16 cellular contexts compared by ENCODE assay signal in genomic region chr1:180805316-180805715, GRCh38.
DNase-seq lines count a peak whose midpoint lies in the region; ATAC-seq, FAIRE-seq and TF ChIP-seq lines count a peak whose summit lies in the region.
"Had no signal": no experiment of that assay in that cellular context is flagged by ENCODE, and none has a peak within 500 bp of the region (broad histone marks: within the 10 kb centered on the region; RNA-seq: fewer than 3 reads in every experiment).

No MANE protein-coding gene starts in this region.

- in situ Hi-C loops in K562 (cut with MboI) = no loop called here

- H3K4me1 ChIP-seq in K562 (replicated peaks in 1 of 2; ENCODE audit: control insufficient read depth in 2 of 2, insufficient read depth in 2 of 2, low read length in 2 of 2) (no peaks in the 10 kb centered on the region), upper lobe of left lung (no peaks in the 10 kb centered on the region)
- H3K4me1 ChIP-seq: transverse colon had no signal

- H4K20me1 ChIP-seq in K562 (replicated peaks; ENCODE audit: control insufficient read depth, insufficient read depth, low read length) = no peaks in the 10 kb centered on the region

- no peak overlapping the region for H3K9ac ChIP-seq in K562 (ENCODE audit: insufficient read depth in 1 of 2, low read depth in 2 of 2, low read length in 2 of 2)

- no peak for TF ChIP-seq EP300 in K562 (IDR thresholded peaks at IDR 0.05; ENCODE audit: low read length)
- TF ChIP-seq EP300 in upper lobe of left lung (IDR thresholded peaks at IDR 0.05) = no peak

- FAIRE-seq in K562 (lab: Jason Lieb, UNC) = peak; percentile 6

- POLR2A ChIA-PET in K562 (lab: Yijun Ruan, JAX) = interaction anchor here (0.9 to 1.3 kb wide), 3 partner anchors 9 to 19 kb away, joined by 3 to 4 read pairs (median 3); no protein-coding TSS in a partner anchor

- TF ChIP-seq CTCF in K562 (IDR thresholded peaks at IDR 0.05 in 2 of 3, conservative IDR thresholded peaks at IDR 0.05 in 1 of 3; ENCODE audit: insufficient read depth in 2 of 3, low read depth in 1 of 3, low read length in 3 of 3) (no peak), upper lobe of left lung (IDR thresholded peaks at IDR 0.05) (no peak)

- intact Hi-C loops in K562 (cut with micrococcal nuclease) = no loop called here

- H3K4me2 ChIP-seq in K562 (ENCODE audit: insufficient read depth, low read length) = no peak overlapping the region

- DNase-seq in SIG-M5 treated with dmso at 0.1 percent for 504 hours (lab: John Stamatoyannopoulos, UW; ENCODE audit: unreplicated experiment) = peak; percentile 28
- DNase-seq in SIG-M5 (lab: John Stamatoyannopoulos, UW) = no peak
- no peak for DNase-seq in K562 (ENCODE audit: extremely low read depth in 1 of 4, low spot score in 3 of 4)
- no peak for DNase-seq in activated CD4-positive, alpha-beta T cell treated with anti-CD3 and anti-CD28 coated beads, Interleukin-2, amount 50 U/mL, for 1 hour
- DNase-seq in upper lobe of left lung = no peak
- no peak for DNase-seq in SKM-1 (lab: John Stamatoyannopoulos, UW; ENCODE audit: unreplicated experiment)
- DNase-seq: amniotic stem cell, Calu3, mesenchymal stem cell, NCI-H1048, NCI-H510A, transverse colon had no signal

- H3K79me2 ChIP-seq in K562 (ENCODE audit: control insufficient read depth, insufficient read depth, low read length) = no peaks in the 10 kb centered on the region; the same call in 2 of the 3 replicates

- peak; percentile 88 for ATAC-seq in GM21423 (IDR thresholded peaks at IDR 0.05; ENCODE audit: unreplicated experiment)
- ATAC-seq in HG03025 (IDR thresholded peaks at IDR 0.05; ENCODE audit: low FRiP score, unreplicated experiment) = peak; percentile 64
- no peak for ATAC-seq in K562
- no peak for ATAC-seq in upper lobe of left lung (ENCODE audit: low FRiP score in 2 of 2)
- ATAC-seq: HCT116 had no signal

- H3K4me3 ChIP-seq in K562 (no peak overlapping the region), upper lobe of left lung (no peak overlapping the region)
- H3K4me3 ChIP-seq: coronary artery, transverse colon had no signal

- H3K27ac ChIP-seq in K562 (ENCODE audit: extremely low read depth, low read depth, low read length) = no peak overlapping the region
- no peak overlapping the region for H3K27ac ChIP-seq in upper lobe of left lung
- H3K27ac ChIP-seq: coronary artery, transverse colon had no signal

- H3K9me3 ChIP-seq in K562 (replicated peaks; ENCODE audit: control insufficient read depth, insufficient read depth, low read depth, low read length) (no peaks in the 10 kb centered on the region), upper lobe of left lung (no peaks in the 10 kb centered on the region)
- H3K9me3 ChIP-seq: transverse colon had no signal

- BruUV-seq in K562 (replicated peaks; lab: Mats Ljungman, UMichigan) = no TSS peak

- H3K27me3 ChIP-seq in K562 (ENCODE audit: control insufficient read depth in 2 of 2, insufficient read depth in 2 of 2, low read length in 2 of 2) (no peaks in the 10 kb centered on the region), upper lobe of left lung (no peaks in the 10 kb centered on the region)
- H3K27me3 ChIP-seq: transverse colon had no signal

- CTCF ChIA-PET in K562 (lab: Yijun Ruan, JAX; ENCODE audit: low intra/inter-chr PET ratio) = no interaction called here

- no peak for TF ChIP-seq RAD21 in K562 (CRISPR knock-in tag; conservative IDR thresholded peaks at IDR 0.05 in 1 of 2, IDR thresholded peaks at IDR 0.05 in 1 of 2)

- H3K36me3 ChIP-seq in K562 (ENCODE audit: control insufficient read depth, insufficient read depth, low read length) (peaks cover 24% of the 10 kb centered on the region; the same call in 2 of the 3 replicates), upper lobe of left lung (peaks cover 0 to 24% (median 2%) of the 10 kb centered on the region in 4 donors)

- no peaks in the 10 kb centered on the region for H3K9me1 ChIP-seq in K562 (ENCODE audit: control insufficient read depth, insufficient read depth, low read length)

- TF ChIP-seq POLR2A in K562 (conservative IDR thresholded peaks at IDR 0.05) (no peak), upper lobe of left lung (IDR thresholded peaks at IDR 0.05) (no peak)

- H2AFZ ChIP-seq in K562 (ENCODE audit: low read depth, low read length) = no peak overlapping the region

TF ChIP-seq in K562, 482 proteins besides CTCF, POLR2A, EP300 and RAD21:
- TF ChIP-seq ELF4 (CRISPR knock-in tag; IDR thresholded peaks at IDR 0.05) (no peak), JUND (IDR thresholded peaks at IDR 0.05; ENCODE audit: borderline replicate concordance, low read depth, low read length) (no peak), JUND (tag; IDR thresholded peaks at IDR 0.05; ENCODE audit: borderline replicate concordance, low read depth, low read length) (no peak), KLF16 (IDR thresholded peaks at IDR 0.05) (0 out of 2 replicates have a peak, but pooled peaks have one; percentile 17)
TF ChIP-seq in K562: peak in this region for 1.

Comparison
In these comparisons a context has a peak if more than half of its experiments do, and no peak if none do; other contexts are left out.
1. ATAC-seq: peak in GM21423 (single experiment) and HG03025 (single experiment); none in K562 (single experiment) and upper lobe of left lung (0 of 2).